In genomic region chr6:2749972-2750600, GRCh38 we compare ENCODE assay signal across 8 cellular contexts. TPM values are rescaled to one million over a fixed set of nuclear protein-coding genes. Genes with fewer than 3 reads are reported as not detected.
DNase-seq lines count a peak whose midpoint lies in the region; ATAC-seq and TF ChIP-seq lines count a peak whose summit lies in the region.

No MANE protein-coding gene starts in this region.

- H3K27me3 Mint-ChIP-seq in progenitor cell of endocrine pancreas = peaks cover 17% of the 10 kb centered on the region

- H3K4me3 ChIP-seq in RWPE2 (ENCODE audit: severe bottlenecking) = no peak overlapping the region

- H3K27ac ChIP-seq in C4-2B = no peak overlapping the region
- no peak overlapping the region for H3K27ac ChIP-seq in RWPE2 (ENCODE audit: poor library complexity, severe bottlenecking)

- H3K36me3 ChIP-seq in RWPE2 (ENCODE audit: low read depth) = no peaks in the 10 kb centered on the region

- H3K4me1 Mint-ChIP-seq in progenitor cell of endocrine pancreas (ENCODE audit: low read depth) = no peaks in the 10 kb centered on the region

- no peak overlapping the region for H3K4me3 Mint-ChIP-seq in progenitor cell of endocrine pancreas (ENCODE audit: low read depth)

- no peaks in the 10 kb centered on the region for H3K9me3 ChIP-seq in RWPE2 (ENCODE audit: severe bottlenecking)

- no peaks in the 10 kb centered on the region for H3K4me1 ChIP-seq in RWPE2 (ENCODE audit: insufficient read depth, poor library complexity, severe bottlenecking)

- H3K27ac Mint-ChIP-seq in progenitor cell of endocrine pancreas = no peak overlapping the region

- ATAC-seq in RWPE2 (ENCODE audit: low read depth) (no peak), GM19023 (IDR thresholded peaks at IDR 0.05; ENCODE audit: unreplicated experiment) (no peak), GM18870 (IDR thresholded peaks at IDR 0.05; ENCODE audit: unreplicated experiment) (no peak)

- H3K9me3 Mint-ChIP-seq in progenitor cell of endocrine pancreas (ENCODE audit: low read depth) = no peaks in the 10 kb centered on the region

- peak; percentile 96 for TF ChIP-seq CTCF in C4-2B (conservative IDR thresholded peaks at IDR 0.05)
- peak; percentile 94 for TF ChIP-seq CTCF in RWPE2 (IDR thresholded peaks at IDR 0.05; ENCODE audit: poor library complexity, severe bottlenecking)
- TF ChIP-seq CTCF in progenitor cell of endocrine pancreas (IDR thresholded peaks at IDR 0.05; ENCODE audit: unreplicated experiment) = peak; percentile 89

- H3K36me3 Mint-ChIP-seq in progenitor cell of endocrine pancreas (ENCODE audit: insufficient read depth) = no peaks in the 10 kb centered on the region

- DNase-seq in HPDE6-E6E7 (ENCODE audit: extremely low spot score) (peak; percentile 45), RWPE2 (ENCODE audit: low spot score) (no peak), globus pallidus (ENCODE audit: low spot score) (peak; percentile 73), progenitor cell of endocrine pancreas (ENCODE audit: low spot score, unreplicated experiment) (peak; percentile 41)
- DNase-seq in activated gamma-delta T cell treated with anti-CD3 and anti-CD28 coated beads, Interleukin-2, amount 50 U/mL, for 16 hours (ENCODE audit: low read depth) = peak; percentile 56

- H3K27me3 ChIP-seq in RWPE2 (ENCODE audit: insufficient read depth, poor library complexity, severe bottlenecking) = no peaks in the 10 kb centered on the region

RNA-seq across cellular contexts. Expression of gene MYLK4, which starts 0.6 kb away (rescaled TPM):
- total RNA-seq in progenitor cell of endocrine pancreas = 0.60 and 0.80 TPM in 2 replicates

RNA-seq across cellular contexts. Expression of gene WRNIP1, which starts 15.1 kb away (rescaled TPM):
- 40.4 and 42.5 TPM in 2 replicates for total RNA-seq in progenitor cell of endocrine pancreas
